In genomic region chr2:17752281-17752680, GRCh38 we compare ENCODE assay signal across 8 cellular contexts. TPM values are rescaled to one million over a fixed set of nuclear protein-coding genes. Genes with fewer than 3 reads are reported as not detected.
DNase-seq lines count a peak whose midpoint lies in the region; TF ChIP-seq lines count a peak whose summit lies in the region.

No MANE protein-coding gene starts in this region.

- H3K4me3 ChIP-seq in HL-60 (replicated peaks; ENCODE audit: insufficient read depth, low read length) (0 out of 2 replicates have a peak overlapping the region, but pooled peaks have one; percentile 73), ectodermal cell (ENCODE audit: insufficient read depth, low read depth, low read length) (peak overlapping the region; percentile 94), skeletal muscle tissue (ENCODE audit: low read length in 3 of 3) (peak overlapping the region in 1 of 3 donors; percentile 79)

- CTCF ChIA-PET in activated CD4-positive, alpha-beta T cell treated with anti-CD3 and anti-CD28 coated beads, Interleukin-2, amount 10 ng/mL, durations not matched to agents 7 days and 5 days (lab: Charles Lee) = interaction anchor here (1.0 kb wide), 1 partner anchor 13 kb away, joined by 3 read pairs; no protein-coding TSS in a partner anchor

- no peak for DNase-seq in activated CD4-positive, alpha-beta T cell treated with anti-CD3 and anti-CD28 coated beads, Interleukin-2, amount 10 ng/mL, durations not matched to agents 7 days and 5 days
- DNase-seq in activated CD4-positive, alpha-beta T cell treated with anti-CD3 and anti-CD28 coated beads for 1 hour = no peak
- DNase-seq in HL-60 (ENCODE audit: low read depth in 1 of 2, low spot score in 1 of 2) (no peak), SHP77 treated with DMSO at 0.1 percent for 48 hours (lab: John Stamatoyannopoulos, UW) (no peak), DMS153 treated with DMSO at 0.1 percent for 48 hours (lab: John Stamatoyannopoulos, UW; ENCODE audit: unreplicated experiment) (no peak)
- DNase-seq in effector CD8-positive, alpha-beta T cell (lab: John Stamatoyannopoulos, UW) = no peak

- POLR2A ChIA-PET in activated CD4-positive, alpha-beta T cell treated with anti-CD3 and anti-CD28 coated beads, Interleukin-2, amount 10 ng/mL, durations not matched to agents 7 days and 5 days (lab: Charles Lee) = no interaction called here

- H3K27me3 ChIP-seq in HL-60 (ENCODE audit: insufficient read depth, poor library complexity, severe bottlenecking) = no peaks in the 10 kb centered on the region
- H3K27me3 ChIP-seq in ectodermal cell (ENCODE audit: control insufficient read depth, insufficient read depth, low read length, poor library complexity, severe bottlenecking) = no peaks in the 10 kb centered on the region
- H3K27me3 ChIP-seq in skeletal muscle tissue (ENCODE audit: control insufficient read depth in 3 of 3, insufficient read depth in 3 of 3, low read length in 3 of 3) = no peaks in the 10 kb centered on the region

- H3K36me3 Mint-ChIP-seq in activated CD4-positive, alpha-beta T cell treated with anti-CD3 and anti-CD28 coated beads, Interleukin-2, amount 10 ng/mL, durations not matched to agents 7 days and 5 days (ENCODE audit: low read depth) = peaks cover 14% of the 10 kb centered on the region

- H3K4me1 Mint-ChIP-seq in activated CD4-positive, alpha-beta T cell treated with anti-CD3 and anti-CD28 coated beads, Interleukin-2, amount 10 ng/mL, durations not matched to agents 7 days and 5 days = peaks cover 52% of the 10 kb centered on the region

- H3K4me3 Mint-ChIP-seq in activated CD4-positive, alpha-beta T cell treated with anti-CD3 and anti-CD28 coated beads, Interleukin-2, amount 10 ng/mL, durations not matched to agents 7 days and 5 days = peak overlapping the region; percentile 88

- H3K4me1 ChIP-seq in ectodermal cell (ENCODE audit: control insufficient read depth, insufficient read depth, low read length) (peaks cover 10% of the 10 kb centered on the region), skeletal muscle tissue (ENCODE audit: control insufficient read depth in 3 of 3, insufficient read depth in 3 of 3, low read length in 3 of 3) (peaks cover 8 to 22% (median 14%) of the 10 kb centered on the region in 3 donors)

- no peak for TF ChIP-seq CTCF in HL-60 (IDR thresholded peaks at IDR 0.05; ENCODE audit: insufficient read depth, low read length)

- 59 to 64% methylated on average over 3 of the region's 4 CpGs for WGBS in ectodermal cell, 2 experiments

- H3K36me3 ChIP-seq in ectodermal cell (ENCODE audit: control insufficient read depth, insufficient read depth, low read length) (no peaks in the 10 kb centered on the region), skeletal muscle tissue (ENCODE audit: control insufficient read depth in 3 of 3, insufficient read depth in 3 of 3, low read length in 3 of 3) (no peaks in the 10 kb centered on the region)

- H3K27ac ChIP-seq in HL-60 (replicated peaks) (no peak overlapping the region), ectodermal cell (ENCODE audit: insufficient read depth, low read depth, low read length, poor library complexity, severe bottlenecking) (no peak overlapping the region), skeletal muscle tissue (ENCODE audit: low read depth, low read length) (no peak overlapping the region)

- H3K9me3 ChIP-seq in ectodermal cell (ENCODE audit: control insufficient read depth, low read length) = no peaks in the 10 kb centered on the region
- H3K9me3 ChIP-seq in skeletal muscle tissue (ENCODE audit: control insufficient read depth in 3 of 3, low read length in 3 of 3) = no peaks in the 10 kb centered on the region

- peak overlapping the region; percentile 88 for H3K27ac Mint-ChIP-seq in activated CD4-positive, alpha-beta T cell treated with anti-CD3 and anti-CD28 coated beads, Interleukin-2, amount 10 ng/mL, durations not matched to agents 7 days and 5 days

- peak overlapping the region; percentile 2 to 88 (median 88) for H3K9ac ChIP-seq in skeletal muscle tissue (ENCODE audit: low read depth in 1 of 3, low read length in 3 of 3)

- no peaks in the 10 kb centered on the region for H3K27me3 Mint-ChIP-seq in activated CD4-positive, alpha-beta T cell treated with anti-CD3 and anti-CD28 coated beads, Interleukin-2, amount 10 ng/mL, durations not matched to agents 7 days and 5 days

- no peaks in the 10 kb centered on the region for H3K9me3 Mint-ChIP-seq in activated CD4-positive, alpha-beta T cell treated with anti-CD3 and anti-CD28 coated beads, Interleukin-2, amount 10 ng/mL, durations not matched to agents 7 days and 5 days

RNA-seq across cellular contexts. Expression of gene SMC6, which starts 1.3 kb away (rescaled TPM):
- total RNA-seq in activated CD4-positive, alpha-beta T cell treated with anti-CD3 and anti-CD28 coated beads, Interleukin-2, amount 10 ng/mL, durations not matched to agents 7 days and 5 days = 10 to 100 TPM; 41.3 to 41.9 TPM
- polyA plus RNA-seq in ectodermal cell (2013, experiment 1 of 4) = 36.8 TPM
- 39.7 TPM for polyA plus RNA-seq in ectodermal cell (2013, experiment 2 of 4)
- 27.5 TPM for polyA plus RNA-seq in ectodermal cell (2013, experiment 3 of 4)
- 29.5 TPM for polyA plus RNA-seq in ectodermal cell (2013, experiment 4 of 4)
- total RNA-seq in skeletal muscle tissue = 18.8 TPM

RNA-seq across cellular contexts. Expression of gene GEN1, which starts 1.7 kb away (rescaled TPM):
- total RNA-seq in activated CD4-positive, alpha-beta T cell treated with anti-CD3 and anti-CD28 coated beads, Interleukin-2, amount 10 ng/mL, durations not matched to agents 7 days and 5 days = 10 to 100 TPM; 41.9 to 43.7 TPM
- 15.4 TPM for polyA plus RNA-seq in ectodermal cell (2013, experiment 1 of 4)
- polyA plus RNA-seq in ectodermal cell (2013, experiment 2 of 4) = 23.1 TPM
- 15.9 TPM for polyA plus RNA-seq in ectodermal cell (2013, experiment 3 of 4)
- 18.4 TPM for polyA plus RNA-seq in ectodermal cell (2013, experiment 4 of 4)
- 11.0 TPM for total RNA-seq in skeletal muscle tissue
